ENCODE assay signal across 23 cellular contexts in genomic region chr5:93794954-93795353, GRCh38. TPM values are rescaled to one million over a fixed set of nuclear protein-coding genes. Genes with fewer than 3 reads are reported as not detected.
DNase-seq lines count a peak whose midpoint lies in the region; ATAC-seq, FAIRE-seq and TF ChIP-seq lines count a peak whose summit lies in the region.
"Had no signal": no experiment of that assay in that cellular context is flagged by ENCODE, and none has a peak within 500 bp of the region (broad histone marks: within the 10 kb centered on the region; RNA-seq: fewer than 3 reads in every experiment).

No MANE protein-coding gene starts in this region.

- H3K36me3 ChIP-seq in GM23338 (ENCODE audit: insufficient read depth) (no peaks in the 10 kb centered on the region), kidney (ENCODE audit: control insufficient read depth in 1 of 2, insufficient read depth in 2 of 2, low read length in 2 of 2) (no peaks in the 10 kb centered on the region)
- H3K36me3 ChIP-seq: upper lobe of right lung had no signal

- intact Hi-C loops in kidney (cut with DNase I) = no loop called here

- no peaks in the 10 kb centered on the region for H4K20me1 ChIP-seq in GM23338 (replicated peaks; ENCODE audit: insufficient read depth)

- H3K27ac ChIP-seq in GM23338 (ENCODE audit: low read depth) (no peak overlapping the region), kidney (ENCODE audit: low read depth in 2 of 2, low read length in 2 of 2) (no peak overlapping the region)
- H3K27ac ChIP-seq: 22Rv1, left lung, neutrophil, upper lobe of right lung had no signal

- peaks cover 9% of the 10 kb centered on the region for H3K4me1 Mint-ChIP-seq in GM23338
- H3K4me1 Mint-ChIP-seq: activated B cell treated with CpG ODN at 0.5 μM for 24 hours had no signal

- no peaks in the 10 kb centered on the region for H3K9me2 ChIP-seq in GM23338 (ENCODE audit: insufficient read depth)

- peak overlapping the region; percentile 58 for H3K27ac Mint-ChIP-seq in GM23338
- H3K27ac Mint-ChIP-seq: activated B cell treated with CpG ODN at 0.5 μM for 24 hours; activated CD8-positive, alpha-beta T cell treated with anti-CD3 and anti-CD28 coated beads, Interleukin-2, amount 10 ng/mL, durations not matched to agents 7 days and 5 days; activated naive CD4-positive, alpha-beta T cell treated with anti-CD3 and anti-CD28 coated beads for 36 hours; activated T-cell treated with anti-CD3 and anti-CD28 coated beads, Interleukin-2, amount 50 U/mL, for 24 hours; B cell had no signal

- H3K27me3 Mint-ChIP-seq in GM23338 (ENCODE audit: insufficient read depth, low read depth, poor library complexity) = peaks cover 2% of the 10 kb centered on the region
- H3K27me3 Mint-ChIP-seq: activated B cell treated with CpG ODN at 0.5 μM for 24 hours; activated T-cell treated with anti-CD3 and anti-CD28 coated beads, Interleukin-2, amount 50 U/mL, for 24 hours; B cell had no signal

- H3K4me3 ChIP-seq in GM23338 (no peak overlapping the region), kidney (ENCODE audit: low read length in 2 of 2) (no peak overlapping the region)
- H3K4me3 ChIP-seq: left lung, upper lobe of right lung had no signal

- no peak overlapping the region for H3K4me3 Mint-ChIP-seq in GM23338
- H3K4me3 Mint-ChIP-seq: activated B cell treated with CpG ODN at 0.5 μM for 24 hours; activated CD8-positive, alpha-beta T cell treated with anti-CD3 and anti-CD28 coated beads, Interleukin-2, amount 10 ng/mL, durations not matched to agents 7 days and 5 days; activated naive CD4-positive, alpha-beta T cell treated with anti-CD3 and anti-CD28 coated beads for 36 hours; activated T-cell treated with anti-CD3 and anti-CD28 coated beads, Interleukin-2, amount 50 U/mL, for 24 hours; B cell had no signal

- TF ChIP-seq CTCF in GM23338 (conservative IDR thresholded peaks at IDR 0.05; ENCODE audit: low read depth in 2 of 2) (no peak), kidney (IDR thresholded peaks at IDR 0.05; ENCODE audit: borderline replicate concordance, extremely low read depth, insufficient read depth) (no peak)

- H3K9me3 Mint-ChIP-seq in GM23338 = no peaks in the 10 kb centered on the region
- H3K9me3 Mint-ChIP-seq: activated B cell treated with CpG ODN at 0.5 μM for 24 hours; activated naive CD4-positive, alpha-beta T cell treated with anti-CD3 and anti-CD28 coated beads for 36 hours; activated T-cell treated with anti-CD3 and anti-CD28 coated beads, Interleukin-2, amount 50 U/mL, for 24 hours had no signal

- FAIRE-seq in kidney (lab: Jason Lieb, UNC) = no peak
- FAIRE-seq: GM12892 had no signal

- H3K36me3 Mint-ChIP-seq in GM23338 (ENCODE audit: low read depth) = no peaks in the 10 kb centered on the region

- 0 out of 2 replicates have a peak, but pooled peaks cover 4% of the 10 kb centered on the region for H3K4me1 ChIP-seq in GM23338 (ENCODE audit: insufficient read depth)
- no peaks in the 10 kb centered on the region for H3K4me1 ChIP-seq in kidney (ENCODE audit: control insufficient read depth in 1 of 2, insufficient read depth in 1 of 2, low read depth in 1 of 2, low read length in 2 of 2)

- H3K79me2 ChIP-seq in GM23338 (replicated peaks; ENCODE audit: insufficient read depth) = no peaks in the 10 kb centered on the region

- DNase-seq in DMS 273 (lab: John Stamatoyannopoulos, UW; ENCODE audit: unreplicated experiment) = peak; percentile 28
- no peak for DNase-seq in DMS 273 treated with DMSO at 0.1 percent for 48 hours (lab: John Stamatoyannopoulos, UW)
- DNase-seq in GM23338 (ENCODE audit: low spot score) = no peak
- DNase-seq in NCI-H82 treated with DMSO at 0.1 percent for 48 hours (lab: John Stamatoyannopoulos, UW; ENCODE audit: unreplicated experiment) = peak; percentile 9
- peak; percentile 40 for DNase-seq in kidney
- no peak for DNase-seq in KG1 (lab: John Stamatoyannopoulos, UW)
- no peak for DNase-seq in NCI-H446 treated with DMSO at 0.1 percent for 48 hours (lab: John Stamatoyannopoulos, UW)
- DNase-seq: activated B cell treated with CpG ODN at 0.5 μM for 24 hours; activated CD8-positive, alpha-beta T cell treated with anti-CD3 and anti-CD28 coated beads, Interleukin-2, amount 10 ng/mL, durations not matched to agents 7 days and 5 days; activated naive CD4-positive, alpha-beta T cell treated with anti-CD3 and anti-CD28 coated beads for 36 hours; activated T-cell treated with anti-CD3 and anti-CD28 coated beads, Interleukin-2, amount 50 U/mL, for 24 hours; effector memory CD4-positive, alpha-beta T cell; glutamatergic neuron; HCEC 1CT; NCI-H446; T-helper 2 cell; upper lobe of right lung had no signal

- no peak overlapping the region for H3K4me2 ChIP-seq in GM23338

- no peak overlapping the region for H3K9ac ChIP-seq in kidney (ENCODE audit: low read length in 2 of 2)

- no peaks in the 10 kb centered on the region for H3K27me3 ChIP-seq in GM23338 (ENCODE audit: insufficient read depth)
- H3K27me3 ChIP-seq: left lung, neutrophil, upper lobe of right lung had no signal

- H2AFZ ChIP-seq in GM23338 = no peak overlapping the region

- no peaks in the 10 kb centered on the region for H3F3A ChIP-seq in GM23338 (replicated peaks; ENCODE audit: low read depth)

- ATAC-seq in GM23338 = peak; percentile 30; the same call in 2 of the 3 replicates
- ATAC-seq in GM19035 (IDR thresholded peaks at IDR 0.05; ENCODE audit: unreplicated experiment) = no peak
- ATAC-seq: activated CD8-positive, alpha-beta T cell treated with anti-CD3 and anti-CD28 coated beads, Interleukin-2, amount 10 ng/mL, durations not matched to agents 7 days and 5 days; left lung; upper lobe of right lung had no signal

- no peaks in the 10 kb centered on the region for H3K9me3 ChIP-seq in kidney (ENCODE audit: control insufficient read depth in 1 of 2, low read length in 2 of 2)
- H3K9me3 ChIP-seq: left lung, neutrophil, upper lobe of right lung had no signal

TF ChIP-seq in GM23338, 12 proteins besides CTCF, POLR2A, EP300 and RAD21 (continues in another document):
- TF ChIP-seq CREB1 (CRISPR knock-in tag; IDR thresholded peaks at IDR 0.05; ENCODE audit: low read depth) = no peak
- TF ChIP-seq EZH2phosphoT487 (IDR thresholded peaks at IDR 0.05; ENCODE audit: unreplicated experiment) = no peak
- no peak for TF ChIP-seq EZH2 (IDR thresholded peaks at IDR 0.05; ENCODE audit: low read depth, unreplicated experiment)
- TF ChIP-seq ZNF331 (CRISPR knock-in tag; IDR thresholded peaks at IDR 0.05; ENCODE audit: low read depth) = no peak
- no peak for TF ChIP-seq NANOG (IDR thresholded peaks at IDR 0.05; ENCODE audit: borderline replicate concordance)

RNA-seq across cellular contexts. Expression of gene POU5F2, which starts 53.6 kb away (rescaled TPM):
- 0.76 and 1.2 TPM in 2 replicates for total RNA-seq in GM23338 (2014; rRNA removed; shearing (Covaris generic))
- polyA plus RNA-seq in GM23338 (2016; fragmentation: Nextera tagmentation; extraction: Ambion mirVana) = 0.11 and 0.14 TPM in 2 replicates
- total RNA-seq in kidney = 1.8 TPM
- not detected for polyA plus RNA-seq in kidney (ENCODE audit: insufficient read depth, low read depth, low replicate concordance)

Comparison
In these comparisons a context has a peak if more than half of its experiments do, and no peak if none do; other contexts are left out.
1. DNase-seq: peak in DMS 273 (single experiment), NCI-H82 treated with DMSO at 0.1 percent for 48 hours (single experiment) and kidney (single experiment); none in DMS 273 treated with DMSO at 0.1 percent for 48 hours (single experiment), GM23338 (single experiment), KG1 (single experiment) and NCI-H446 treated with DMSO at 0.1 percent for 48 hours (single experiment).